ENCODE assay signal across 9 cellular contexts in genomic region chr15:41584636-41585139, GRCh38. TPM values are rescaled to one million over a fixed set of nuclear protein-coding genes. Genes with fewer than 3 reads are reported as not detected.
A peak's percentile ranks its signal among the peaks of the same experiment; 100 is the strongest.
DNase-seq lines count a peak whose midpoint lies in the region; ATAC-seq, FAIRE-seq and TF ChIP-seq lines count a peak whose summit lies in the region.
"Had no signal": no experiment of that assay in that cellular context is flagged by ENCODE, and none has a peak within 500 bp of the region (broad histone marks: within the 10 kb centered on the region; RNA-seq: fewer than 3 reads in every experiment).

No MANE protein-coding gene starts in this region.

- no peaks in the 10 kb centered on the region for H3K36me3 Mint-ChIP-seq in CD8-positive, alpha-beta memory T cell
- no peaks in the 10 kb centered on the region for H3K36me3 Mint-ChIP-seq in activated CD4-positive, alpha-beta memory T cell treated with anti-CD3 and anti-CD28 coated beads for 36 hours
- H3K36me3 Mint-ChIP-seq in glutamatergic neuron (ENCODE audit: unreplicated experiment), result no peaks in the 10 kb centered on the region

- intact Hi-C loops in activated CD4-positive, alpha-beta memory T cell treated with anti-CD3 and anti-CD28 coated beads for 36 hours (cut with micrococcal nuclease), result loop anchor here (10.0 kb wide), 1 partner anchor 320 kb away; no protein-coding TSS in a partner anchor
- intact Hi-C loops in psoas muscle (cut with DNase I), result no loop called here

- no peaks in the 10 kb centered on the region for H3K36me3 ChIP-seq in CD8-positive, alpha-beta memory T cell (ENCODE audit: insufficient read depth, low read length)
- H3K36me3 ChIP-seq in psoas muscle (ENCODE audit: insufficient read depth in 1 of 2, low read depth in 1 of 2), result no peaks in the 10 kb centered on the region

- ATAC-seq in psoas muscle, result no peak
- no peak for ATAC-seq in GM18907 (IDR thresholded peaks at IDR 0.05; ENCODE audit: unreplicated experiment)
- no peak for ATAC-seq in GM21528 (IDR thresholded peaks at IDR 0.05; ENCODE audit: low FRiP score, unreplicated experiment)

- no peaks in the 10 kb centered on the region for H3K9me3 ChIP-seq in CD8-positive, alpha-beta memory T cell (ENCODE audit: low read length)
- H3K9me3 ChIP-seq in psoas muscle, result no peaks in the 10 kb centered on the region

- H3K4me3 ChIP-seq in CD8-positive, alpha-beta memory T cell (ENCODE audit: low read length), result no peak overlapping the region
- H3K4me3 ChIP-seq in psoas muscle, result peak overlapping the region; percentile 65

- H3K4me1 Mint-ChIP-seq in CD8-positive, alpha-beta memory T cell, result peaks cover 8 to 9% (median 9%) of the 10 kb centered on the region in 3 donors
- H3K4me1 Mint-ChIP-seq in activated CD4-positive, alpha-beta memory T cell treated with anti-CD3 and anti-CD28 coated beads for 36 hours (ENCODE audit: low read depth), result peaks cover 7% of the 10 kb centered on the region
- H3K4me1 Mint-ChIP-seq in glutamatergic neuron (ENCODE audit: low read depth, unreplicated experiment), result no peaks in the 10 kb centered on the region

- no peaks in the 10 kb centered on the region for H3K4me1 ChIP-seq in CD8-positive, alpha-beta memory T cell (ENCODE audit: insufficient read depth, low read length)
- no peaks in the 10 kb centered on the region for H3K4me1 ChIP-seq in psoas muscle

- H3K27me3 ChIP-seq in CD8-positive, alpha-beta memory T cell (ENCODE audit: insufficient read depth, low read length, poor library complexity, severe bottlenecking), result no peaks in the 10 kb centered on the region
- H3K27me3 ChIP-seq in psoas muscle (ENCODE audit: insufficient read depth in 3 of 3, low read length in 2 of 3), result no peaks in the 10 kb centered on the region

- no peak for TF ChIP-seq POLR2A in H54 (IDR thresholded peaks at IDR 0.05; ENCODE audit: low read depth, low read length)

- FAIRE-seq in H54 (lab: Jason Lieb, UNC), result no peak

- H3K27ac ChIP-seq in CD8-positive, alpha-beta memory T cell (ENCODE audit: low read depth, low read length), result no peak overlapping the region
- H3K27ac ChIP-seq in psoas muscle, result peak overlapping the region; percentile 25

- peaks cover 25 to 46% of the 10 kb centered on the region in 2 donors for H3K27me3 Mint-ChIP-seq in CD8-positive, alpha-beta memory T cell
- H3K27me3 Mint-ChIP-seq in activated CD4-positive, alpha-beta memory T cell treated with anti-CD3 and anti-CD28 coated beads for 36 hours, result peaks cover 20% of the 10 kb centered on the region
- peaks cover 5% of the 10 kb centered on the region for H3K27me3 Mint-ChIP-seq in glutamatergic neuron (ENCODE audit: unreplicated experiment)

- 94 to 97% (median 95%) methylated on average over 7 of the region's 7 CpGs for WGBS in psoas muscle, 3 donors

- H3K4me3 Mint-ChIP-seq in CD8-positive, alpha-beta memory T cell, result peak overlapping the region in 6 of 7 donors; percentile 46 to 76 (median 70)
- H3K4me3 Mint-ChIP-seq in activated CD4-positive, alpha-beta memory T cell treated with anti-CD3 and anti-CD28 coated beads for 36 hours, result peak overlapping the region; percentile 28
- H3K4me3 Mint-ChIP-seq in glutamatergic neuron (ENCODE audit: unreplicated experiment), result peak overlapping the region; percentile 77

- H3K9me3 Mint-ChIP-seq in CD8-positive, alpha-beta memory T cell, result no peaks in the 10 kb centered on the region
- H3K9me3 Mint-ChIP-seq in activated CD4-positive, alpha-beta memory T cell treated with anti-CD3 and anti-CD28 coated beads for 36 hours, result no peaks in the 10 kb centered on the region
- peaks cover 3% of the 10 kb centered on the region for H3K9me3 Mint-ChIP-seq in glutamatergic neuron (ENCODE audit: unreplicated experiment)

- DNase-seq in CD8-positive, alpha-beta memory T cell, result no peak
- no peak for DNase-seq in activated CD4-positive, alpha-beta memory T cell treated with anti-CD3 and anti-CD28 coated beads for 36 hours
- DNase-seq in glutamatergic neuron, result no peak
- DNase-seq in psoas muscle, result no peak
- DNase-seq in NCI-H187 treated with DMSO at 0.1 percent for 48 hours (lab: John Stamatoyannopoulos, UW), result no peak
- no peak for DNase-seq in H54 (ENCODE audit: insufficient read length, low spot score)
- DNase-seq: NCI-H1694 had no signal

- POLR2A ChIA-PET in CD8-positive, alpha-beta memory T cell (lab: Charles Lee), result interaction anchor here (1.1 kb wide), 1 partner anchor 40 kb away, joined by 6 read pairs; the partner anchor contains the start of gene RPAP1
- POLR2A ChIA-PET in activated CD4-positive, alpha-beta memory T cell treated with anti-CD3 and anti-CD28 coated beads for 36 hours (lab: Charles Lee), result interaction anchor here (0.5 kb wide), 1 partner anchor 33 kb away, joined by 3 read pairs; no protein-coding TSS in a partner anchor

- peak overlapping the region in 1 of 8 donors; percentile 26 for H3K27ac Mint-ChIP-seq in CD8-positive, alpha-beta memory T cell
- no peak overlapping the region for H3K27ac Mint-ChIP-seq in activated CD4-positive, alpha-beta memory T cell treated with anti-CD3 and anti-CD28 coated beads for 36 hours
- no peak overlapping the region for H3K27ac Mint-ChIP-seq in glutamatergic neuron (ENCODE audit: unreplicated experiment)

- no peak for TF ChIP-seq CTCF in glutamatergic neuron (IDR thresholded peaks at IDR 0.05; ENCODE audit: partially characterized antibody, unreplicated experiment)
- no peak for TF ChIP-seq CTCF in psoas muscle (IDR thresholded peaks at IDR 0.05)

- CTCF ChIA-PET in CD8-positive, alpha-beta memory T cell (lab: Charles Lee), result interaction anchor here (1.1 to 1.6 kb wide), 2 partner anchors 19 to 27 kb away, joined by 4 to 5 read pairs; no protein-coding TSS in a partner anchor
- CTCF ChIA-PET in activated CD4-positive, alpha-beta memory T cell treated with anti-CD3 and anti-CD28 coated beads for 36 hours (lab: Charles Lee), result interaction anchor here (0.8 to 3.6 kb wide), 8 partner anchors 19 to 227 kb away, joined by 3 to 17 read pairs (median 4); partner anchors contain the start of gene RPAP1

RNA-seq across cellular contexts. Expression of gene TYRO3, which starts 25.7 kb away (rescaled TPM):
- 1 to 10 TPM; 2.0 to 2.6 TPM for total RNA-seq in CD8-positive, alpha-beta memory T cell
- 0.46 TPM for polyA plus RNA-seq in CD8-positive, alpha-beta memory T cell
- 1 to 10 TPM; 3.1 to 4.3 TPM for total RNA-seq in activated CD4-positive, alpha-beta memory T cell treated with anti-CD3 and anti-CD28 coated beads for 36 hours
- 5.1 TPM for total RNA-seq in glutamatergic neuron (ENCODE audit: unreplicated experiment)
- 1 to 10 TPM; 1.6 to 5.6 (median 2.4) TPM for total RNA-seq in psoas muscle
- 1 to 10 TPM; 4.6 to 5.8 (median 4.8) TPM for polyA plus RNA-seq in psoas muscle

RNA-seq across cellular contexts. Expression of gene RPAP1, which starts 40.6 kb away (rescaled TPM):
- 10 to 100 TPM; 64.6 to 69.3 TPM for total RNA-seq in CD8-positive, alpha-beta memory T cell
- 20.7 TPM for polyA plus RNA-seq in CD8-positive, alpha-beta memory T cell
- total RNA-seq in activated CD4-positive, alpha-beta memory T cell treated with anti-CD3 and anti-CD28 coated beads for 36 hours, result 10 to 100 TPM; 45.0 to 49.9 TPM
- 48.9 TPM for total RNA-seq in glutamatergic neuron (ENCODE audit: unreplicated experiment)
- 10 to 100 TPM; 36.9 to 43.7 (median 40.9) TPM for total RNA-seq in psoas muscle
- polyA plus RNA-seq in psoas muscle, result 10 to 100 TPM; 16.6 to 33.8 (median 31.7) TPM
